ENCODE assay signal across 14 cellular contexts in the genomic region with DNA sequence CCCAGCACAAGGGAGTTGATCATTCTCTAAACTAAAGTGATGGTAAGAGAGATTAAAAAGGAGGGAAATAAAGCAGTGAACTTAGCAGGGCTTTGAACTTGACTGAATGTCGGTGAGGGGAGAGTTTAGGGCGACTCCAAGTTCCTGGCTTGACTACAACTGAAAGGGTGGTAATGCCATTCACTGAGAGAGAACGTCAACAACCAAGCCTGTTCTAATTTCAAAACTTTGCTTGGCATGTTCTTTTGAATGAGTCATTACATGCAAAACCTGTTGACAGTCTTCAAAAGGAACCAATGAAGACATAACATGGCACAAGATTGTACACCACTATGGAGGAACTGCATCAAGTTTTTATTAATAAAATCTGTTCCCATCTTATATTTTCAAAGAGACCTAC. TPM values are rescaled to one million over a fixed set of nuclear protein-coding genes. Genes with fewer than 3 reads are reported as not detected.
DNase-seq lines count a peak whose midpoint lies in the region; ATAC-seq and TF ChIP-seq lines count a peak whose summit lies in the region.
"Had no signal": no experiment of that assay in that cellular context is flagged by ENCODE, and none has a peak within 500 bp of the region (broad histone marks: within the 10 kb centered on the region; RNA-seq: fewer than 3 reads in every experiment).

No MANE protein-coding gene starts in this region.

- no peak for TF ChIP-seq EP300 in suprapubic skin (IDR thresholded peaks at IDR 0.05)

- H3K9me3 Mint-ChIP-seq in MCF 10A (ENCODE audit: unreplicated experiment) = no peaks in the 10 kb centered on the region
- H3K9me3 Mint-ChIP-seq in activated T-helper 2 cell treated with anti-CD3 and anti-CD28 coated beads, Interferon-gamma antibody, Interleukin-2, Interleukin-4, amounts not matched to agents 10 μg/mL and 5 μg/mL and 100 μg/mL, durations not matched to agents 14 hours and 24 hours and 36 hours = no peaks in the 10 kb centered on the region
- H3K9me3 Mint-ChIP-seq: naive B cell had no signal

- H3K9me3 ChIP-seq in breast epithelium = no peaks in the 10 kb centered on the region
- H3K9me3 ChIP-seq in suprapubic skin = no peaks in the 10 kb centered on the region
- H3K9me3 ChIP-seq: gastroesophageal sphincter had no signal

- no peaks in the 10 kb centered on the region for H3K27me3 Mint-ChIP-seq in MCF 10A (ENCODE audit: insufficient read depth, unreplicated experiment)
- H3K27me3 Mint-ChIP-seq in activated T-helper 2 cell treated with anti-CD3 and anti-CD28 coated beads, Interferon-gamma antibody, Interleukin-2, Interleukin-4, amounts not matched to agents 10 μg/mL and 5 μg/mL and 100 μg/mL, durations not matched to agents 14 hours and 24 hours and 36 hours (ENCODE audit: low read depth) = no peaks in the 10 kb centered on the region
- H3K27me3 Mint-ChIP-seq: naive B cell had no signal

- 48% methylated on average over 3 of the region's 3 CpGs for WGBS in suprapubic skin

- H3K4me3 ChIP-seq in breast epithelium = no peak overlapping the region
- no peak overlapping the region for H3K4me3 ChIP-seq in suprapubic skin
- H3K4me3 ChIP-seq: gastroesophageal sphincter had no signal

- H3K27ac ChIP-seq in breast epithelium = no peak overlapping the region
- H3K27ac ChIP-seq in suprapubic skin = peak overlapping the region; percentile 74
- H3K27ac ChIP-seq: gastroesophageal sphincter had no signal

- H3K27me3 ChIP-seq in breast epithelium = no peaks in the 10 kb centered on the region
- no peaks in the 10 kb centered on the region for H3K27me3 ChIP-seq in suprapubic skin
- H3K27me3 ChIP-seq: gastroesophageal sphincter had no signal

- intact Hi-C loops in MCF 10A (cut with micrococcal nuclease) (no loop called here), breast epithelium (cut with DNase I; ENCODE audit: low total_unique reads) (no loop called here)
- intact Hi-C loops in activated T-helper 2 cell treated with anti-CD3 and anti-CD28 coated beads, Interferon-gamma antibody, Interleukin-2, Interleukin-4, amounts not matched to agents 10 μg/mL and 5 μg/mL and 100 μg/mL, durations not matched to agents 14 hours and 24 hours and 36 hours (cut with micrococcal nuclease) = loop anchor here (1.0 to 10.0 kb wide), 5 partner anchors 9 to 474 kb away; no protein-coding TSS in a partner anchor

- H3K4me1 ChIP-seq in breast epithelium = no peaks in the 10 kb centered on the region
- peaks cover 3% of the 10 kb centered on the region for H3K4me1 ChIP-seq in suprapubic skin
- H3K4me1 ChIP-seq: gastroesophageal sphincter had no signal

- peak overlapping the region; percentile 21 for H3K27ac Mint-ChIP-seq in MCF 10A (ENCODE audit: low read depth, unreplicated experiment)
- peak overlapping the region; percentile 86 for H3K27ac Mint-ChIP-seq in activated T-helper 2 cell treated with anti-CD3 and anti-CD28 coated beads, Interferon-gamma antibody, Interleukin-2, Interleukin-4, amounts not matched to agents 10 μg/mL and 5 μg/mL and 100 μg/mL, durations not matched to agents 14 hours and 24 hours and 36 hours
- H3K27ac Mint-ChIP-seq: naive B cell had no signal

- peaks cover 10% of the 10 kb centered on the region for H3K4me1 Mint-ChIP-seq in MCF 10A (ENCODE audit: insufficient read depth, unreplicated experiment)
- peaks cover 43% of the 10 kb centered on the region for H3K4me1 Mint-ChIP-seq in activated T-helper 2 cell treated with anti-CD3 and anti-CD28 coated beads, Interferon-gamma antibody, Interleukin-2, Interleukin-4, amounts not matched to agents 10 μg/mL and 5 μg/mL and 100 μg/mL, durations not matched to agents 14 hours and 24 hours and 36 hours (ENCODE audit: low read depth)
- H3K4me1 Mint-ChIP-seq: naive B cell had no signal

- CTCF ChIA-PET in MCF 10A (lab: Yijun Ruan, JAX) = no interaction called here
- CTCF ChIA-PET in HEK293T (lab: Yijun Ruan, JAX) = no interaction called here

- DNase-seq in MCF 10A (ENCODE audit: unreplicated experiment) = peak; percentile 53
- no peak for DNase-seq in breast epithelium (ENCODE audit: low spot score in 2 of 2)
- DNase-seq in activated T-helper 2 cell treated with anti-CD3 and anti-CD28 coated beads, Interferon-gamma antibody, Interleukin-2, Interleukin-4, amounts not matched to agents 10 μg/mL and 5 μg/mL and 100 μg/mL, durations not matched to agents 14 hours and 24 hours and 36 hours (ENCODE audit: low spot score) = no peak
- DNase-seq in suprapubic skin (ENCODE audit: low spot score in 2 of 2) = no peak
- DNase-seq in GM19238 (ENCODE audit: insufficient read length, low spot score) = no peak
- DNase-seq in SIG-M5 treated with dmso at 0.1 percent for 504 hours (lab: John Stamatoyannopoulos, UW; ENCODE audit: unreplicated experiment) = no peak
- DNase-seq in HEK293T (ENCODE audit: extremely low spot score) = no peak
- DNase-seq: DND-41, kidney, naive B cell had no signal

- H3K36me3 ChIP-seq in breast epithelium (no peaks in the 10 kb centered on the region), suprapubic skin (no peaks in the 10 kb centered on the region)
- H3K36me3 ChIP-seq: gastroesophageal sphincter had no signal

- no peak overlapping the region for H3K4me3 Mint-ChIP-seq in MCF 10A (ENCODE audit: unreplicated experiment)
- peak overlapping the region; percentile 35 for H3K4me3 Mint-ChIP-seq in activated T-helper 2 cell treated with anti-CD3 and anti-CD28 coated beads, Interferon-gamma antibody, Interleukin-2, Interleukin-4, amounts not matched to agents 10 μg/mL and 5 μg/mL and 100 μg/mL, durations not matched to agents 14 hours and 24 hours and 36 hours (ENCODE audit: low read depth)
- H3K4me3 Mint-ChIP-seq: naive B cell had no signal

- TF ChIP-seq CTCF in MCF 10A (IDR thresholded peaks at IDR 0.05; ENCODE audit: unreplicated experiment) = no peak
- TF ChIP-seq CTCF in breast epithelium (IDR thresholded peaks at IDR 0.05) = no peak
- TF ChIP-seq CTCF in suprapubic skin (IDR thresholded peaks at IDR 0.05) = no peak

- peak; percentile 47 for ATAC-seq in HG02885 (IDR thresholded peaks at IDR 0.05; ENCODE audit: poor library complexity, unreplicated experiment)
- ATAC-seq: gastroesophageal sphincter, Right ventricle myocardium inferior, sciatic nerve had no signal

- no TSS peak for BruUV-seq in MCF 10A (replicated peaks; lab: Mats Ljungman, UMichigan)

- no peaks in the 10 kb centered on the region for H3K36me3 Mint-ChIP-seq in MCF 10A (ENCODE audit: insufficient read depth, unreplicated experiment)
- peaks cover 6% of the 10 kb centered on the region for H3K36me3 Mint-ChIP-seq in activated T-helper 2 cell treated with anti-CD3 and anti-CD28 coated beads, Interferon-gamma antibody, Interleukin-2, Interleukin-4, amounts not matched to agents 10 μg/mL and 5 μg/mL and 100 μg/mL, durations not matched to agents 14 hours and 24 hours and 36 hours (ENCODE audit: low read depth)
- H3K36me3 Mint-ChIP-seq: naive B cell had no signal

- POLR2A ChIA-PET in MCF 10A (lab: Yijun Ruan, JAX) (no interaction called here), HEK293T (lab: Yijun Ruan, JAX) (no interaction called here)

- no peak for TF ChIP-seq POLR2A in breast epithelium (IDR thresholded peaks at IDR 0.05)
- no peak for TF ChIP-seq POLR2A in suprapubic skin (IDR thresholded peaks at IDR 0.05)

TF ChIP-seq in HEK293T, 16 proteins besides CTCF, POLR2A, EP300 and RAD21:
- TF ChIP-seq FOXA1 (IDR thresholded peaks at IDR 0.05) (no peak), FOXM1 (IDR thresholded peaks at IDR 0.05; ENCODE audit: borderline replicate concordance) (no peak), HDGF (IDR thresholded peaks at IDR 0.05; ENCODE audit: borderline replicate concordance) (no peak), ELF4 (IDR thresholded peaks at IDR 0.05) (no peak), TARDBP (IDR thresholded peaks at IDR 0.05) (no peak), ARNT (IDR thresholded peaks at IDR 0.05) (no peak), BHLHE40 (IDR thresholded peaks at IDR 0.05; ENCODE audit: borderline replicate concordance) (no peak), FOXK2 (IDR thresholded peaks at IDR 0.05) (no peak), SUZ12 (IDR thresholded peaks at IDR 0.05) (no peak), SP1 (IDR thresholded peaks at IDR 0.05) (no peak), PKNOX1 (IDR thresholded peaks at IDR 0.05) (no peak)
TF ChIP-seq in HEK293T: peak in this region for 0.

RNA-seq across cellular contexts. Expression of gene MYB, which starts 10.3 kb away (rescaled TPM):
- total RNA-seq in MCF 10A (2022) (not detected in 2 replicates), breast epithelium (10 to 100 TPM in 2 of 3 donors, 1 to 10 TPM in 1; 1.1 to 61.9 (median 37.0) TPM), suprapubic skin (10 to 100 TPM in 1 of 4 donors, 1 to 10 TPM in 3; 5.1 to 18.0 (median 8.8) TPM)
- 82.5 and 84.5 TPM in 2 replicates for total RNA-seq in activated T-helper 2 cell treated with anti-CD3 and anti-CD28 coated beads, Interferon-gamma antibody, Interleukin-2, Interleukin-4, amounts not matched to agents 10 μg/mL and 5 μg/mL and 100 μg/mL, durations not matched to agents 14 hours and 24 hours and 36 hours
